In the genomic region with DNA sequence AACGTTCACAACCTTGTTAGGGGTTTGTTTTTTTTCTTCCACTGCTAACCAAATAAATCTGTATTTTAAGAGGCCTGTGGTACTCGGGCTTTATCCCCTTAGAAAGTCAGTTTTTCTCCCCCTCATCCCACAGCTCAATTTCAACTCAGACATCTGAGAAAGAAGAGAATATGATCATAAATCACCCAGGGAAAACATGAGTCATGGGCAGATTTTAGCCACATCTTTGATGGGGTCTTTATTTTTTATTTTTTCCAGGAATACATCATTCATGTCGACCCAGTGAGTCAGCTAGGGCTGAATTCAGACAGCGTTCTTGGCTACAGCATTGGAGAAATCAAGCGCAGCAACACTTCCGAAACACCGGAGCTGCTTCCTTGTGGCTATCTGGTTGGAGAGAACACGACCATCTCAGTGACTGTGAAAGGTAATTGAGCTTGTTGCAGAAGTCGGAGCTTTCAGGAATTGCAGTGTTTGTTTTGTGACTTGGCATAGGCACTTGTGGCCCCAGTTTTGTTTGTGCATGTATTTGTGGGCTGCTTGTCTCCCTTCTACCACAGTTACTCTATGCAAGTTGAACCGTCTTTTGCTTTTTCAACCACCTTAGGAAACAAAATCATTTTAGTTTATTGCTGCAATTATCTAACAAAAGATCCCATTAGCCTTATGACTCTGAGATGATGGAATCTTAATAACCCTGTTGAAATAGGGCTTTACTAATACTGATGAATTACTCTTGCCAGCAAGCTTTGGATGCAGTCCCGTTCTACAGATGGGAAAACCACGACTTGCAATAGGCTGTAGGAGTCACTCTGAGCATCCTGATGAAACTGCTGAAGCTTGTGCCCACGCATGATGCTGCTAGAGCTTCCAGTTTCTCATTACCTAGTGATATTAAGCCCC, we compare ENCODE assay signal across 13 cellular contexts.
DNase-seq lines count a peak whose midpoint lies in the region; ATAC-seq and TF ChIP-seq lines count a peak whose summit lies in the region.
"Had no signal": no experiment of that assay in that cellular context is flagged by ENCODE, and none has a peak within 500 bp of the region (broad histone marks: within the 10 kb centered on the region; RNA-seq: fewer than 3 reads in every experiment).

No MANE protein-coding gene starts in this region.

- 10% methylated on average over 2 of the region's 13 CpGs; no CpG with 5 or more reads in 1 of the 2 experiments for WGBS in IMR-90 (ENCODE audit: extremely low coverage in 2 of 2, insufficient read length in 1 of 2), 2 experiments

- CTCF ChIA-PET in IMR-90 (lab: Yijun Ruan, JAX) = interaction anchor here (0.7 to 1.4 kb wide), 6 partner anchors 14 to 540 kb away, joined by 3 read pairs; no protein-coding TSS in a partner anchor

- peaks cover 55% of the 10 kb centered on the region for H3K36me3 ChIP-seq in ACC112 (ENCODE audit: insufficient read depth, low read length)
- H3K36me3 ChIP-seq in IMR-90 (ENCODE audit: control insufficient read depth, insufficient read depth, low read length) = peaks cover 30% of the 10 kb centered on the region
- H3K36me3 ChIP-seq in gastrocnemius medialis = peaks cover 0 to 10% of the 10 kb centered on the region in 2 donors

- H3K9me3 Mint-ChIP-seq in mesothelial cell of epicardium = no peaks in the 10 kb centered on the region
- H3K9me3 Mint-ChIP-seq: stimulated activated effector memory CD8-positive, alpha-beta T cell treated with anti-CD3 and anti-CD28 coated beads, Interleukin-12 subunit alpha, Interleukin-12 subunit beta, amount 100 ng/mL, for 72 hours had no signal

- H3K18ac ChIP-seq in IMR-90 (ENCODE audit: low read depth, low read length) = no peak overlapping the region

- H3K27me3 ChIP-seq in ACC112 (ENCODE audit: insufficient read depth, low read length) (no peaks in the 10 kb centered on the region), IMR-90 (ENCODE audit: control insufficient read depth, insufficient read depth, low read length) (no peaks in the 10 kb centered on the region), gastrocnemius medialis (no peaks in the 10 kb centered on the region)

- no peak for TF ChIP-seq POLR2A in IMR-90 (IDR thresholded peaks at IDR 0.05; ENCODE audit: low read depth, low read length)
- TF ChIP-seq POLR2A in gastrocnemius medialis (IDR thresholded peaks at IDR 0.05) = no peak
- no peak for TF ChIP-seq POLR2A in GM18505 (IDR thresholded peaks at IDR 0.05; ENCODE audit: borderline replicate concordance, extremely low read depth, insufficient read depth, insufficient read length)

- H3K56ac ChIP-seq in IMR-90 (ENCODE audit: extremely low read depth, insufficient read depth, low read length) = no peak overlapping the region

- H2BK120ac ChIP-seq in IMR-90 (ENCODE audit: low read depth, low read length) = peak overlapping the region; percentile 6; the same call in 1 of the 2 replicates

- no peaks in the 10 kb centered on the region for H3K79me1 ChIP-seq in IMR-90 (ENCODE audit: low read depth in 1 of 2, low read length in 2 of 2)

- intact Hi-C loops in IMR-90 (cut with micrococcal nuclease) (no loop called here), gastrocnemius medialis (cut with DNase I; ENCODE audit: low total_unique reads) (no loop called here)

- H3K23ac ChIP-seq in IMR-90 (ENCODE audit: low read depth, low read length) = no peak overlapping the region

- peak overlapping the region; percentile 23 for H3K27ac Mint-ChIP-seq in mesothelial cell of epicardium
- H3K27ac Mint-ChIP-seq: CD4-positive, CD25-positive, alpha-beta regulatory T cell; stimulated activated effector memory CD8-positive, alpha-beta T cell treated with anti-CD3 and anti-CD28 coated beads, Interleukin-12 subunit alpha, Interleukin-12 subunit beta, amount 100 ng/mL, for 72 hours had no signal

- H2AFZ ChIP-seq in ACC112 (ENCODE audit: low read length, unreplicated experiment) (no peak overlapping the region), IMR-90 (replicated peaks; ENCODE audit: low read length, poor library complexity) (no peak overlapping the region)

- dilution Hi-C loops in IMR-90 (cut with HindIII; ENCODE audit: low sequenced_read_pairs, unreplicated experiment) = no loop called here

- BruUV-seq in IMR-90 (replicated peaks; lab: Mats Ljungman, UMichigan) = no TSS peak

- ATAC-seq in IMR-90 (ENCODE audit: low read depth) = peak; percentile 80
- ATAC-seq in gastrocnemius medialis = no peak
- ATAC-seq in HG03025 (IDR thresholded peaks at IDR 0.05; ENCODE audit: low FRiP score, unreplicated experiment) = no peak
- ATAC-seq in GM18505 (IDR thresholded peaks at IDR 0.05; ENCODE audit: unreplicated experiment) = no peak
- ATAC-seq: stimulated activated effector memory CD8-positive, alpha-beta T cell treated with anti-CD3 and anti-CD28 coated beads, Interleukin-12 subunit alpha, Interleukin-12 subunit beta, amount 100 ng/mL, for 72 hours had no signal

- no peak overlapping the region for H2BK5ac ChIP-seq in IMR-90 (ENCODE audit: low read depth, low read length, poor library complexity, severe bottlenecking)

- H4K5ac ChIP-seq in IMR-90 (ENCODE audit: low read depth, low read length) = no peak overlapping the region

- no peaks in the 10 kb centered on the region for H3K27me3 Mint-ChIP-seq in mesothelial cell of epicardium (ENCODE audit: low read depth)
- H3K27me3 Mint-ChIP-seq: CD4-positive, CD25-positive, alpha-beta regulatory T cell had no signal

- H2AK9ac ChIP-seq in IMR-90 (replicated peaks; ENCODE audit: low read depth, low read length, poor library complexity) = no peak overlapping the region

- H3K4me3 Mint-ChIP-seq in mesothelial cell of epicardium = no peak overlapping the region
- H3K4me3 Mint-ChIP-seq: CD4-positive, CD25-positive, alpha-beta regulatory T cell; stimulated activated effector memory CD8-positive, alpha-beta T cell treated with anti-CD3 and anti-CD28 coated beads, Interleukin-12 subunit alpha, Interleukin-12 subunit beta, amount 100 ng/mL, for 72 hours had no signal

- H3K36me3 Mint-ChIP-seq in mesothelial cell of epicardium = peaks cover 41% of the 10 kb centered on the region
- H3K36me3 Mint-ChIP-seq: CD4-positive, CD25-positive, alpha-beta regulatory T cell; stimulated activated effector memory CD8-positive, alpha-beta T cell treated with anti-CD3 and anti-CD28 coated beads, Interleukin-12 subunit alpha, Interleukin-12 subunit beta, amount 100 ng/mL, for 72 hours had no signal

- POLR2A ChIA-PET in IMR-90 (lab: Charles Lee; ENCODE audit: unreplicated experiment) = no interaction called here

- H3K79me2 ChIP-seq in ACC112 (ENCODE audit: control insufficient read depth, insufficient read depth, low read length, unreplicated experiment) = peaks cover 3% of the 10 kb centered on the region

- H3K9me3 ChIP-seq in IMR-90 (ENCODE audit: control insufficient read depth, insufficient read depth, low read length) = no peaks in the 10 kb centered on the region
- no peaks in the 10 kb centered on the region for H3K9me3 ChIP-seq in gastrocnemius medialis

- H4K8ac ChIP-seq in IMR-90 (ENCODE audit: low read depth in 2 of 2, low read length in 2 of 2) = peak overlapping the region in 1 of 2 experiments; percentile 21; a peak in 1 of 4 replicates

- peaks cover 10% of the 10 kb centered on the region for H3K4me1 Mint-ChIP-seq in mesothelial cell of epicardium
- H3K4me1 Mint-ChIP-seq: stimulated activated effector memory CD8-positive, alpha-beta T cell treated with anti-CD3 and anti-CD28 coated beads, Interleukin-12 subunit alpha, Interleukin-12 subunit beta, amount 100 ng/mL, for 72 hours had no signal

- in situ Hi-C loops in IMR-90 (cut with MboI; ENCODE audit: low sequenced_read_pairs) (no loop called here), astrocyte of the spinal cord (cut with HindIII; ENCODE audit: low sequenced_read_pairs) (no loop called here), gastrocnemius medialis (cut with MboI; ENCODE audit: low sequenced_read_pairs in 4 of 4) (no loop called here)

- peaks cover 13% of the 10 kb centered on the region; the same call in 1 of the 2 replicates for H3K9me1 ChIP-seq in IMR-90 (ENCODE audit: insufficient read depth, low read length)

- peak; percentile 93 for DNase-seq in IMR-90
- peak; percentile 97 for DNase-seq in astrocyte of the spinal cord (ENCODE audit: low read depth, low spot score)
- DNase-seq in mesothelial cell of epicardium (ENCODE audit: low spot score in 2 of 2, unreplicated experiment in 2 of 2) = no peak
- DNase-seq in gastrocnemius medialis = no peak
- DNase-seq in NAMALWA (ENCODE audit: low spot score) = no peak
- DNase-seq: activated gamma-delta T cell; CD4-positive, CD25-positive, alpha-beta regulatory T cell; NCI-H1048; T-helper 1 cell had no signal

- no peak overlapping the region for H2AK5ac ChIP-seq in IMR-90 (ENCODE audit: low read depth, low read length)

- peaks cover 50% of the 10 kb centered on the region for H3K4me1 ChIP-seq in ACC112 (ENCODE audit: control insufficient read depth, insufficient read depth, low read length, unreplicated experiment)
- H3K4me1 ChIP-seq in IMR-90 (ENCODE audit: control insufficient read depth, insufficient read depth, low read length) = peaks cover 8% of the 10 kb centered on the region
- no peaks in the 10 kb centered on the region for H3K4me1 ChIP-seq in gastrocnemius medialis

- H3K27ac ChIP-seq in ACC112 (ENCODE audit: low read depth, low read length) (peak overlapping the region; percentile 97), IMR-90 (ENCODE audit: insufficient read depth, low read length) (peak overlapping the region; percentile 16; the same call in 1 of the 2 replicates), gastrocnemius medialis (no peak overlapping the region)

- TF ChIP-seq CTCF in IMR-90 (conservative IDR thresholded peaks at IDR 0.05; ENCODE audit: low read depth, low read length) (no peak), astrocyte of the spinal cord (IDR thresholded peaks at IDR 0.05; ENCODE audit: low read depth, low read length) (no peak), mesothelial cell of epicardium (IDR thresholded peaks at IDR 0.05; ENCODE audit: unreplicated experiment) (no peak), gastrocnemius medialis (IDR thresholded peaks at IDR 0.05 in 4 of 5, conservative IDR thresholded peaks at IDR 0.05 in 1 of 5) (no peak)

- no peak overlapping the region for H3K9ac ChIP-seq in IMR-90 (ENCODE audit: low read depth, low read length)

- peak overlapping the region; percentile 16; the same call in 1 of the 2 replicates for H3K4me3 ChIP-seq in ACC112 (ENCODE audit: low read depth, low read length)
- H3K4me3 ChIP-seq in IMR-90 (ENCODE audit: insufficient read depth, low read depth, low read length) = no peak overlapping the region
- no peak overlapping the region for H3K4me3 ChIP-seq in astrocyte of the spinal cord (ENCODE audit: low read depth, low read length)
- H3K4me3 ChIP-seq in gastrocnemius medialis = no peak overlapping the region

- no peak overlapping the region for H2BK20ac ChIP-seq in IMR-90 (ENCODE audit: low read depth, low read length)

- no peak overlapping the region for H2BK15ac ChIP-seq in IMR-90 (ENCODE audit: low read depth, low read length)

- H3K14ac ChIP-seq in IMR-90 (replicated peaks; ENCODE audit: low read depth, low read length) = no peak overlapping the region; the same call in 1 of the 2 replicates

- H3K4ac ChIP-seq in IMR-90 (ENCODE audit: low read depth, low read length) = no peak overlapping the region; the same call in 1 of the 2 replicates

- H4K20me1 ChIP-seq in IMR-90 (ENCODE audit: insufficient read depth, low read length) = peaks cover 4% of the 10 kb centered on the region; the same call in 1 of the 2 replicates

- TF ChIP-seq RAD21 in IMR-90 (IDR thresholded peaks at IDR 0.05; ENCODE audit: low read length) = no peak

- H4K91ac ChIP-seq in IMR-90 (ENCODE audit: insufficient read depth, low read depth, low read length) = no peak overlapping the region

- peak overlapping the region; percentile 8; the same call in 1 of the 2 replicates for H3K4me2 ChIP-seq in IMR-90 (ENCODE audit: low read depth, low read length)

Comparison
In these comparisons a context has a peak if more than half of its experiments do, and no peak if none do; other contexts are left out.
1. H3K27ac ChIP-seq: peak in ACC112 (single experiment) and IMR-90 (single experiment); none in gastrocnemius medialis (0 of 4).
2. DNase-seq: peak in IMR-90 (single experiment) and astrocyte of the spinal cord (single experiment); none in mesothelial cell of epicardium (0 of 2), gastrocnemius medialis (0 of 2) and NAMALWA (single experiment).